Comparison of ENCODE assay signal across 8 cellular contexts in the genomic region with DNA sequence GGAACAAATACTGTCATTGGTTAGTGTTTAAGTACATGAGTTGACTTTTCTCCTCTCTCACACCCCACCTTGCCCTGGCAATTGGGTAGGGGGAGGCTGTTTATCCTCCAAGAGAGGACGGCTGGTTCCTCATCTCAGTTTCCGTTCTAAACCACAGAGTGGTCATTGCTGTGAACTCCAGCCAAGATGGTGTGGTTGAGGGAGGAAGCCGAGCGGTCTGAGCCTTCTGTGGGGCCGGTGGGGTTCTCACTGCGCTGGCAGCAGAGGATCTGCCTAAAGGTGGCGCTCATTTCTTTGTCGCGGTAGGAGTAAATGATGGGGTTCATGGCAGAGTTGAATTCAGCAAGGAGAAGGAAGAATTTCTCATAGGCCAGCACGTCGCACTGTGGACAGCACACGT.
A peak's percentile ranks its signal among the peaks of the same experiment; 100 is the strongest.
DNase-seq lines count a peak whose midpoint lies in the region; ATAC-seq and TF ChIP-seq lines count a peak whose summit lies in the region.
"Had no signal": no experiment of that assay in that cellular context is flagged by ENCODE, and none has a peak within 500 bp of the region (broad histone marks: within the 10 kb centered on the region; RNA-seq: fewer than 3 reads in every experiment).

No MANE protein-coding gene starts in this region.

- no peak overlapping the region for H3K27ac Mint-ChIP-seq in glutamatergic neuron (ENCODE audit: unreplicated experiment)

- no peaks in the 10 kb centered on the region for H3K9me3 ChIP-seq in thyroid gland

- intact Hi-C loops in thyroid gland (cut with DNase I), result no loop called here

- DNase-seq in glutamatergic neuron, result peak; percentile 31
- peak; percentile 4 to 8 for DNase-seq in thyroid gland
- DNase-seq in NCI-H1417 treated with DMSO at 0.1 percent for 48 hours (lab: John Stamatoyannopoulos, UW), result no peak
- DNase-seq in NCI-H2029 treated with DMSO at 0.1 percent for 48 hours (lab: John Stamatoyannopoulos, UW), result no peak
- no peak for DNase-seq in activated T-cell treated with anti-CD3 and anti-CD28 coated beads, Interleukin-2, amount 50 U/mL, for 4 hours

- no peaks in the 10 kb centered on the region for H3K27me3 Mint-ChIP-seq in glutamatergic neuron (ENCODE audit: unreplicated experiment)
- no peaks in the 10 kb centered on the region for H3K27me3 Mint-ChIP-seq in activated T-cell treated with anti-CD3 and anti-CD28 coated beads, Interleukin-2, amount 50 U/mL, for 4 hours (ENCODE audit: low read depth)

- peaks cover 3% of the 10 kb centered on the region for H3K4me1 Mint-ChIP-seq in glutamatergic neuron (ENCODE audit: low read depth, unreplicated experiment)
- H3K4me1 Mint-ChIP-seq in activated T-cell treated with anti-CD3 and anti-CD28 coated beads, Interleukin-2, amount 50 U/mL, for 4 hours (ENCODE audit: low read depth), result no peaks in the 10 kb centered on the region

- H3K36me3 Mint-ChIP-seq in glutamatergic neuron (ENCODE audit: unreplicated experiment), result no peaks in the 10 kb centered on the region
- H3K36me3 Mint-ChIP-seq in activated T-cell treated with anti-CD3 and anti-CD28 coated beads, Interleukin-2, amount 50 U/mL, for 4 hours (ENCODE audit: insufficient read depth), result no peaks in the 10 kb centered on the region

- H3K27me3 ChIP-seq in thyroid gland, result no peaks in the 10 kb centered on the region
- H3K27me3 ChIP-seq: cardiac muscle cell had no signal

- no peak for TF ChIP-seq POLR2A in thyroid gland (IDR thresholded peaks at IDR 0.05)

- no peak overlapping the region for H3K4me3 ChIP-seq in thyroid gland (replicated peaks in 1 of 3)
- H3K4me3 ChIP-seq: cardiac muscle cell had no signal

- ATAC-seq in GM19468 (IDR thresholded peaks at IDR 0.05; ENCODE audit: extremely low read depth, unreplicated experiment), result peak; percentile 65
- ATAC-seq in HG03521 (IDR thresholded peaks at IDR 0.05; ENCODE audit: unreplicated experiment), result peak; percentile 95
- no peak for ATAC-seq in activated T-cell treated with anti-CD3 and anti-CD28 coated beads, Interleukin-2, amount 50 U/mL, for 4 hours

- no peak for TF ChIP-seq CTCF in glutamatergic neuron (IDR thresholded peaks at IDR 0.05; ENCODE audit: partially characterized antibody, unreplicated experiment)
- no peak for TF ChIP-seq CTCF in thyroid gland (IDR thresholded peaks at IDR 0.05)

- H3K36me3 ChIP-seq in thyroid gland, result no peaks in the 10 kb centered on the region
- H3K36me3 ChIP-seq: cardiac muscle cell had no signal

- peaks cover 1% of the 10 kb centered on the region for H3K9me3 Mint-ChIP-seq in glutamatergic neuron (ENCODE audit: unreplicated experiment)
- no peaks in the 10 kb centered on the region for H3K9me3 Mint-ChIP-seq in activated T-cell treated with anti-CD3 and anti-CD28 coated beads, Interleukin-2, amount 50 U/mL, for 4 hours

- H3K4me3 Mint-ChIP-seq in glutamatergic neuron (ENCODE audit: unreplicated experiment), result no peak overlapping the region
- H3K4me3 Mint-ChIP-seq in activated T-cell treated with anti-CD3 and anti-CD28 coated beads, Interleukin-2, amount 50 U/mL, for 4 hours, result no peak overlapping the region

- H3K4me1 ChIP-seq in thyroid gland, result peaks cover 3 to 13% of the 10 kb centered on the region in 2 donors

- H3K27ac ChIP-seq in thyroid gland, result no peak overlapping the region
- H3K27ac ChIP-seq: cardiac muscle cell had no signal

- WGBS in thyroid gland, 2 donors, result 79 to 83% methylated on average over 12 of the region's 12 CpGs

Comparison
In these comparisons a context has a peak if more than half of its experiments do, and no peak if none do; other contexts are left out.
1. ATAC-seq: peak in GM19468 (single experiment) and HG03521 (single experiment); none in activated T-cell treated with anti-CD3 and anti-CD28 coated beads, Interleukin-2, amount 50 U/mL, for 4 hours (0 of 2).
2. DNase-seq: peak in glutamatergic neuron (single experiment) and thyroid gland (2 of 2); none in NCI-H1417 treated with DMSO at 0.1 percent for 48 hours (single experiment), NCI-H2029 treated with DMSO at 0.1 percent for 48 hours (single experiment) and activated T-cell treated with anti-CD3 and anti-CD28 coated beads, Interleukin-2, amount 50 U/mL, for 4 hours (single experiment).